Comparison of ENCODE assay signal across 6 cellular contexts in the genomic region with DNA sequence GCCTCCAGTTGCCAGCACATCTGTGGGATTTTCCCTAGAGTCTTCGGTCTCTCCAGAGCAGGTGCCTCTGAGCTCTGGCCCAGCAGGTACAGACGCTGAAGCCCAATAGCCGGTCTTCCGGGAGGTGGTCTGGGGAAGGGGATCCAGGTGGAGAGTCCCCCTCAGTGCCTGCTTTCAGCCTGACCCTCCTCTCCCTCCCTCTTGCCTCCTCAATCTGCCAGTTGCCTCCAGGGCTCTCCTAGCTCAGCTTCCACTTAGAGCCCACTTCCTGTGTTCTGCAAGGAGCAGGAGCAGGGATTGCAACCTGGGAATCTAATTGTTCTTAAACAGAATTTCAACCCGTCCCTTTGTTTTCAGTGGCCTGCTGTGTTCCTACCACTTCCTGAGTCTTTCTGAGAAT.
DNase-seq lines count a peak whose midpoint lies in the region; ATAC-seq and TF ChIP-seq lines count a peak whose summit lies in the region.
"Not testable (repeated sequence)": the region's sequence is repeated elsewhere in the genome, so short reads cannot be mapped to it uniquely, and the experiment has no call there.

No MANE protein-coding gene starts in this region.

- intact Hi-C loops in left ventricle myocardium superior (cut with micrococcal nuclease), result not testable (repeated sequence)

- H3K9me3 ChIP-seq in T-helper 17 cell (ENCODE audit: control insufficient read depth, low read length, poor library complexity, severe bottlenecking), result not testable (repeated sequence)

- H3K36me3 ChIP-seq in GM23338 (ENCODE audit: insufficient read depth), result not testable (repeated sequence)

- H2AFZ ChIP-seq in GM23338, result not testable (repeated sequence)

- H3K79me2 ChIP-seq in GM23338 (replicated peaks; ENCODE audit: insufficient read depth), result not testable (repeated sequence)

- CTCF ChIA-PET in activated CD4-positive, alpha-beta T cell treated with anti-CD3 and anti-CD28 coated beads, Interleukin-2, amount 10 ng/mL, durations not matched to agents 7 days and 5 days (lab: Charles Lee), result not testable (repeated sequence)

- ATAC-seq in GM23338, result peak; percentile 53
- not testable (repeated sequence) for ATAC-seq in T-helper 17 cell; activated naive CD8-positive, alpha-beta T cell treated with anti-CD3 and anti-CD28 coated beads, Interleukin-2, amount 10 ng/mL, durations not matched to agents 7 days and 5 days (ENCODE audit: low read depth)
- peak; percentile 27 for ATAC-seq in left ventricle myocardium superior
- ATAC-seq in stimulated activated memory B cell treated with anti-CD40 and anti-IgM and Interleukin-4, amounts not matched to agents 10 μg/mL and 1 μg/mL and 100 μg/mL, for 72 hours, result peak; percentile 5

- H3K4me3 Mint-ChIP-seq in GM23338; activated CD4-positive, alpha-beta T cell treated with anti-CD3 and anti-CD28 coated beads, Interleukin-2, amount 10 ng/mL, durations not matched to agents 7 days and 5 days: not testable (repeated sequence)
- peak overlapping the region; percentile 41 for H3K4me3 Mint-ChIP-seq in T-helper 17 cell
- H3K4me3 Mint-ChIP-seq in activated naive CD8-positive, alpha-beta T cell treated with anti-CD3 and anti-CD28 coated beads, Interleukin-2, amount 10 ng/mL, durations not matched to agents 7 days and 5 days, result peak overlapping the region; percentile 74
- peak overlapping the region; percentile 14 for H3K4me3 Mint-ChIP-seq in stimulated activated memory B cell treated with anti-CD40 and anti-IgM and Interleukin-4, amounts not matched to agents 10 μg/mL and 1 μg/mL and 100 μg/mL, for 72 hours

- not testable (repeated sequence) for TF ChIP-seq CTCF in GM23338 (conservative IDR thresholded peaks at IDR 0.05; ENCODE audit: low read depth in 2 of 2)

- H3K27me3 ChIP-seq in GM23338 (ENCODE audit: insufficient read depth), result not testable (repeated sequence)

- H3K27ac ChIP-seq in GM23338 (ENCODE audit: low read depth), result not testable (repeated sequence)

- H3K4me2 ChIP-seq in GM23338, result not testable (repeated sequence)

- not testable (repeated sequence) for H3K36me3 Mint-ChIP-seq in GM23338 (ENCODE audit: low read depth); T-helper 17 cell (ENCODE audit: low read depth); activated CD4-positive, alpha-beta T cell treated with anti-CD3 and anti-CD28 coated beads, Interleukin-2, amount 10 ng/mL, durations not matched to agents 7 days and 5 days (ENCODE audit: low read depth); activated naive CD8-positive, alpha-beta T cell treated with anti-CD3 and anti-CD28 coated beads, Interleukin-2, amount 10 ng/mL, durations not matched to agents 7 days and 5 days; stimulated activated memory B cell treated with anti-CD40 and anti-IgM and Interleukin-4, amounts not matched to agents 10 μg/mL and 1 μg/mL and 100 μg/mL, for 72 hours

- H3F3A ChIP-seq in GM23338 (replicated peaks; ENCODE audit: low read depth), result not testable (repeated sequence)

- not testable (repeated sequence) for H3K9me3 Mint-ChIP-seq in GM23338; activated CD4-positive, alpha-beta T cell treated with anti-CD3 and anti-CD28 coated beads, Interleukin-2, amount 10 ng/mL, durations not matched to agents 7 days and 5 days; activated naive CD8-positive, alpha-beta T cell treated with anti-CD3 and anti-CD28 coated beads, Interleukin-2, amount 10 ng/mL, durations not matched to agents 7 days and 5 days; stimulated activated memory B cell treated with anti-CD40 and anti-IgM and Interleukin-4, amounts not matched to agents 10 μg/mL and 1 μg/mL and 100 μg/mL, for 72 hours

- POLR2A ChIA-PET in activated CD4-positive, alpha-beta T cell treated with anti-CD3 and anti-CD28 coated beads, Interleukin-2, amount 10 ng/mL, durations not matched to agents 7 days and 5 days (lab: Charles Lee); activated naive CD8-positive, alpha-beta T cell treated with anti-CD3 and anti-CD28 coated beads, Interleukin-2, amount 10 ng/mL, durations not matched to agents 7 days and 5 days (lab: Charles Lee): not testable (repeated sequence)

- H4K20me1 ChIP-seq in GM23338 (replicated peaks; ENCODE audit: insufficient read depth), result not testable (repeated sequence)

- DNase-seq in GM23338 (ENCODE audit: low spot score); T-helper 17 cell; activated CD4-positive, alpha-beta T cell treated with anti-CD3 and anti-CD28 coated beads, Interleukin-2, amount 10 ng/mL, durations not matched to agents 7 days and 5 days; activated naive CD8-positive, alpha-beta T cell treated with anti-CD3 and anti-CD28 coated beads, Interleukin-2, amount 10 ng/mL, durations not matched to agents 7 days and 5 days; left ventricle myocardium superior: not testable (repeated sequence)

- H3K27me3 Mint-ChIP-seq in GM23338 (ENCODE audit: insufficient read depth, low read depth, poor library complexity); T-helper 17 cell; activated CD4-positive, alpha-beta T cell treated with anti-CD3 and anti-CD28 coated beads, Interleukin-2, amount 10 ng/mL, durations not matched to agents 7 days and 5 days; activated naive CD8-positive, alpha-beta T cell treated with anti-CD3 and anti-CD28 coated beads, Interleukin-2, amount 10 ng/mL, durations not matched to agents 7 days and 5 days; stimulated activated memory B cell treated with anti-CD40 and anti-IgM and Interleukin-4, amounts not matched to agents 10 μg/mL and 1 μg/mL and 100 μg/mL, for 72 hours: not testable (repeated sequence)

- H3K9me2 ChIP-seq in GM23338 (ENCODE audit: insufficient read depth), result not testable (repeated sequence)

- H3K27ac Mint-ChIP-seq in GM23338, T-helper 17 cell: not testable (repeated sequence)
- H3K27ac Mint-ChIP-seq in activated CD4-positive, alpha-beta T cell treated with anti-CD3 and anti-CD28 coated beads, Interleukin-2, amount 10 ng/mL, durations not matched to agents 7 days and 5 days, result peak overlapping the region; percentile 81
- peak overlapping the region; percentile 88 for H3K27ac Mint-ChIP-seq in activated naive CD8-positive, alpha-beta T cell treated with anti-CD3 and anti-CD28 coated beads, Interleukin-2, amount 10 ng/mL, durations not matched to agents 7 days and 5 days
- peak overlapping the region; percentile 72 for H3K27ac Mint-ChIP-seq in stimulated activated memory B cell treated with anti-CD40 and anti-IgM and Interleukin-4, amounts not matched to agents 10 μg/mL and 1 μg/mL and 100 μg/mL, for 72 hours

- not testable (repeated sequence) for H3K4me1 Mint-ChIP-seq in GM23338; T-helper 17 cell; activated CD4-positive, alpha-beta T cell treated with anti-CD3 and anti-CD28 coated beads, Interleukin-2, amount 10 ng/mL, durations not matched to agents 7 days and 5 days; activated naive CD8-positive, alpha-beta T cell treated with anti-CD3 and anti-CD28 coated beads, Interleukin-2, amount 10 ng/mL, durations not matched to agents 7 days and 5 days; stimulated activated memory B cell treated with anti-CD40 and anti-IgM and Interleukin-4, amounts not matched to agents 10 μg/mL and 1 μg/mL and 100 μg/mL, for 72 hours

- not testable (repeated sequence) for H3K4me3 ChIP-seq in GM23338

- H3K4me1 ChIP-seq in GM23338 (ENCODE audit: insufficient read depth), result not testable (repeated sequence)
